In genomic region chr5:154249786-154250185, GRCh38 we compare ENCODE assay signal across 21 cellular contexts.
"Had no signal": no experiment of that assay in that cellular context is flagged by ENCODE, and none has a peak within 500 bp of the region (broad histone marks: within the 10 kb centered on the region; RNA-seq: fewer than 3 reads in every experiment).

No MANE protein-coding gene starts in this region.

- H3K27ac Mint-ChIP-seq: activated CD8-positive, alpha-beta memory T cell treated with anti-CD3 and anti-CD28 coated beads, Interleukin-2, amount 10 ng/mL, durations not matched to agents 7 days and 5 days; activated naive CD8-positive, alpha-beta T cell treated with anti-CD3 and anti-CD28 coated beads, Interleukin-2, amount 10 ng/mL, durations not matched to agents 7 days and 5 days; nephron had no signal

- H3K27me3 Mint-ChIP-seq: activated CD8-positive, alpha-beta memory T cell treated with anti-CD3 and anti-CD28 coated beads, Interleukin-2, amount 10 ng/mL, durations not matched to agents 7 days and 5 days; activated naive CD8-positive, alpha-beta T cell treated with anti-CD3 and anti-CD28 coated beads, Interleukin-2, amount 10 ng/mL, durations not matched to agents 7 days and 5 days had no signal

- H3K4me3 ChIP-seq: dorsolateral prefrontal cortex, lung had no signal

- H3K4me1 Mint-ChIP-seq: activated CD8-positive, alpha-beta memory T cell treated with anti-CD3 and anti-CD28 coated beads, Interleukin-2, amount 10 ng/mL, durations not matched to agents 7 days and 5 days had no signal

- H3K4me3 Mint-ChIP-seq: activated CD8-positive, alpha-beta memory T cell treated with anti-CD3 and anti-CD28 coated beads, Interleukin-2, amount 10 ng/mL, durations not matched to agents 7 days and 5 days; activated naive CD8-positive, alpha-beta T cell treated with anti-CD3 and anti-CD28 coated beads, Interleukin-2, amount 10 ng/mL, durations not matched to agents 7 days and 5 days; nephron had no signal

- DNase-seq: activated CD4-positive, alpha-beta T cell treated with anti-CD3 and anti-CD28 coated beads, Interleukin-2, amount 50 U/mL, for 48 hours; activated CD8-positive, alpha-beta memory T cell treated with anti-CD3 and anti-CD28 coated beads, Interleukin-2, amount 10 ng/mL, durations not matched to agents 7 days and 5 days; activated naive CD4-positive, alpha-beta T cell; activated naive CD8-positive, alpha-beta T cell treated with anti-CD3 and anti-CD28 coated beads, Interleukin-2, amount 10 ng/mL, durations not matched to agents 7 days and 5 days; anterior cingulate cortex; brain microvascular endothelial cell; central memory CD4-positive, alpha-beta T cell; dorsolateral prefrontal cortex; hippocampal formation; left colon; occipital lobe; posterior cingulate gyrus; retina; stimulated activated CD4-positive, alpha-beta T cell treated with anti-CD3 and anti-CD28 coated beads, Interleukin-12 subunit alpha, Interleukin-12 subunit beta, amount 100 ng/mL, for 4 hours; stimulated activated CD4-positive, alpha-beta T cell treated with anti-CD3 and anti-CD28 coated beads, Interleukin-1b, Interleukin-23, amount 100 ng/mL, for 48 hours; stimulated activated CD8-positive, alpha-beta memory T cell treated with anti-CD3 and anti-CD28 coated beads, Interleukin-4, amount 100 ng/mL, for 48 hours; stimulated activated naive CD4-positive, alpha-beta T cell; WERI-Rb-1 had no signal

- H3K27ac ChIP-seq: brain microvascular endothelial cell, dorsolateral prefrontal cortex, epithelial cell of prostate, WERI-Rb-1 had no signal

- H3K27me3 ChIP-seq: brain microvascular endothelial cell, dorsolateral prefrontal cortex had no signal

- H3K36me3 ChIP-seq: brain microvascular endothelial cell, WERI-Rb-1 had no signal

- ATAC-seq: activated CD8-positive, alpha-beta memory T cell treated with anti-CD3 and anti-CD28 coated beads, Interleukin-2, amount 10 ng/mL, durations not matched to agents 7 days and 5 days; left colon had no signal
